ENCODE assay signal across 11 cellular contexts in the genomic region with DNA sequence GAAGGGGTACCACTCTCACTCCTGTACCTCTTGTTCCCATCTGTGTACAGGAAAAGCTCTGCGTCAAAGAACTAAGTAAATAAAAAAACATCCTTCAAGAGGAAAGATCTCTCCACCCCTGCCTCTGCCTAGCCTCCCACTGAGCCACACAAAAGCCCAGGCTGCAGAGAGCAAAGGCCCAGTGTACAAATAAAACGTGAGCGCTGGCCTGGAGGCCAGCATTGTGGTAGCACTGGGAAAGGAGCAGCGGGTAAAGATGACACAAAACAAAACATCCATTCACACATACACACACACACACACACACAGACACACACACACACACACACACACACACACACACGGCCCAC. TPM values are rescaled to one million over a fixed set of nuclear protein-coding genes. Genes with fewer than 3 reads are reported as not detected.
A peak's percentile ranks its signal among the peaks of the same experiment; 100 is the strongest.
DNase-seq lines count a peak whose midpoint lies in the region; ATAC-seq, FAIRE-seq and TF ChIP-seq lines count a peak whose summit lies in the region.
"Had no signal": no experiment of that assay in that cellular context is flagged by ENCODE, and none has a peak within 500 bp of the region (broad histone marks: within the 10 kb centered on the region; RNA-seq: fewer than 3 reads in every experiment).

No MANE protein-coding gene starts in this region.

- no CpG with 5 or more reads among the region's 5 CpGs for WGBS in H9 (ENCODE audit: extremely low coverage, insufficient read length, low lambda C conversion rate)

- TF ChIP-seq CTCF in H9 (conservative IDR thresholded peaks at IDR 0.05) (no peak), astrocyte (IDR thresholded peaks at IDR 0.05; ENCODE audit: insufficient read depth, low read depth, low read length) (no peak), osteoblast (IDR thresholded peaks at IDR 0.05; ENCODE audit: extremely low read depth, low read depth, low read length) (no peak), colonic mucosa (IDR thresholded peaks at IDR 0.05) (no peak)

- H3K4me3 ChIP-seq in CD4-positive, alpha-beta memory T cell (ENCODE audit: low read length in 2 of 2) = no peak overlapping the region
- H3K4me3 ChIP-seq in astrocyte (ENCODE audit: insufficient read depth, low read depth, low read length) = no peak overlapping the region
- H3K4me3 ChIP-seq in osteoblast (ENCODE audit: insufficient read depth, low read length) = no peak overlapping the region
- H3K4me3 ChIP-seq in colonic mucosa = no peak overlapping the region
- H3K4me3 ChIP-seq: adrenal gland, skin epidermis had no signal

- no peak overlapping the region for H2AK5ac ChIP-seq in H9 (ENCODE audit: insufficient read length, low read length)

- no peaks in the 10 kb centered on the region for H3K9me3 ChIP-seq in CD4-positive, alpha-beta memory T cell (ENCODE audit: control insufficient read depth in 1 of 2, low read length in 2 of 2)
- H3K9me3 ChIP-seq in H9 (ENCODE audit: control insufficient read depth, low read depth, low read length) = no peaks in the 10 kb centered on the region
- no peaks in the 10 kb centered on the region for H3K9me3 ChIP-seq in astrocyte (ENCODE audit: insufficient read depth, low read depth, low read length)
- no peaks in the 10 kb centered on the region for H3K9me3 ChIP-seq in osteoblast (ENCODE audit: low read depth, low read length)
- no peaks in the 10 kb centered on the region for H3K9me3 ChIP-seq in colonic mucosa
- H3K9me3 ChIP-seq: adrenal gland had no signal

- H3T11ph ChIP-seq in H9 (ENCODE audit: low read length) = no peak overlapping the region

- peaks cover 0 to 2% (median 0%) of the 10 kb centered on the region in 8 donors for H3K9me3 Mint-ChIP-seq in CD4-positive, alpha-beta memory T cell
- no peaks in the 10 kb centered on the region; a peak in 1 of 5 replicates for H3K9me3 Mint-ChIP-seq in H9
- no peaks in the 10 kb centered on the region for H3K9me3 Mint-ChIP-seq in astrocyte (ENCODE audit: unreplicated experiment)
- H3K9me3 Mint-ChIP-seq: activated B cell treated with CpG ODN at 0.5 μM for 24 hours had no signal

- H3K4me3 Mint-ChIP-seq in CD4-positive, alpha-beta memory T cell = peak overlapping the region in 5 of 8 donors; percentile 32 to 67 (median 57)
- H3K4me3 Mint-ChIP-seq in H9 (peak overlapping the region in 1 of 2 experiments; percentile 60; a peak in 1 of 5 replicates), astrocyte (ENCODE audit: unreplicated experiment) (peak overlapping the region; percentile 47)
- H3K4me3 Mint-ChIP-seq: activated B cell treated with CpG ODN at 0.5 μM for 24 hours had no signal

- peaks cover 27 to 93% of the 10 kb centered on the region in 2 donors for H3K36me3 Mint-ChIP-seq in CD4-positive, alpha-beta memory T cell
- peaks cover 43 to 71% (median 65%) of the 10 kb centered on the region in 3 experiments for H3K36me3 Mint-ChIP-seq in H9 (ENCODE audit: insufficient read depth in 1 of 3, low read depth in 3 of 3)
- peaks cover 33% of the 10 kb centered on the region for H3K36me3 Mint-ChIP-seq in astrocyte (ENCODE audit: low read depth, unreplicated experiment)

- H3K27ac ChIP-seq in CD4-positive, alpha-beta memory T cell (ENCODE audit: low read depth, low read length) = peak overlapping the region; percentile 74
- H3K27ac ChIP-seq in H9 (ENCODE audit: insufficient read length, low read depth, low read length) (no peak overlapping the region), astrocyte (ENCODE audit: low read depth, low read length) (peak overlapping the region; percentile 31), osteoblast (ENCODE audit: low read depth, low read length) (peak overlapping the region; percentile 17), colonic mucosa (no peak overlapping the region)

- H2BK12ac ChIP-seq in H9 (ENCODE audit: insufficient read length, low read depth, low read length) = no peak overlapping the region

- H3K27ac Mint-ChIP-seq in CD4-positive, alpha-beta memory T cell = peak overlapping the region; percentile 78 to 99 (median 93)
- H3K27ac Mint-ChIP-seq in H9 = peak overlapping the region; percentile 64 to 82 (median 70); a peak in 4 of 7 replicates
- peak overlapping the region; percentile 41 for H3K27ac Mint-ChIP-seq in astrocyte (ENCODE audit: unreplicated experiment)
- H3K27ac Mint-ChIP-seq: activated B cell treated with CpG ODN at 0.5 μM for 24 hours had no signal

- no peak overlapping the region for H2BK120ac ChIP-seq in H9 (ENCODE audit: low read depth, low read length, poor library complexity, severe bottlenecking)

- no peaks in the 10 kb centered on the region for H3K23me2 ChIP-seq in H9 (ENCODE audit: insufficient read length, low read depth, low read length, poor library complexity, severe bottlenecking)

- no peak overlapping the region for H4K91ac ChIP-seq in H9 (ENCODE audit: insufficient read length, low read depth, low read length)

- H3K23ac ChIP-seq in H9 (ENCODE audit: insufficient read length, low read depth, low read length) = no peak overlapping the region

- H4K20me1 ChIP-seq in H9 (ENCODE audit: control insufficient read depth, insufficient read depth, insufficient read length) = no peaks in the 10 kb centered on the region
- H4K20me1 ChIP-seq in astrocyte (ENCODE audit: insufficient read depth, low read length) = peaks cover 96% of the 10 kb centered on the region
- peaks cover 78% of the 10 kb centered on the region for H4K20me1 ChIP-seq in osteoblast (ENCODE audit: insufficient read depth, low read length)

- H3K4me1 Mint-ChIP-seq in CD4-positive, alpha-beta memory T cell = peaks cover 80 to 100% (median 94%) of the 10 kb centered on the region in 4 donors
- H3K4me1 Mint-ChIP-seq in H9 = peaks cover 64 to 71% of the 10 kb centered on the region in 2 experiments
- H3K4me1 Mint-ChIP-seq in astrocyte (ENCODE audit: low read depth, unreplicated experiment) = peaks cover 76% of the 10 kb centered on the region

- no peak overlapping the region for H3K14ac ChIP-seq in H9 (ENCODE audit: insufficient read depth, low read length)

- H2BK20ac ChIP-seq in H9 (ENCODE audit: low read depth, low read length, poor library complexity, severe bottlenecking) = no peak overlapping the region

- intact Hi-C loops in CD4-positive, alpha-beta memory T cell (cut with micrococcal nuclease) = no loop called here
- intact Hi-C loops in colonic mucosa (cut with DNase I) = no loop called here

- no peak overlapping the region for H3K18ac ChIP-seq in H9 (ENCODE audit: insufficient read length, low read depth, low read length)

- no peak for ATAC-seq in activated CD4-positive, CD25-positive, alpha-beta regulatory T cell treated with anti-CD3 and anti-CD28 coated beads, Interleukin-2, amount 50 U/mL, for 24 hours

- CTCF ChIA-PET in CD4-positive, alpha-beta memory T cell (lab: Charles Lee; ENCODE audit: partially characterized antibody) = interaction anchor here (1.3 to 2.3 kb wide), 3 partner anchors 10 to 15 kb away, joined by 3 to 6 read pairs (median 5); partner anchors contain the start of gene WDR1

- H3K56ac ChIP-seq in H9 (ENCODE audit: insufficient read length, low read depth, low read length) = no peak overlapping the region

- H3K9ac ChIP-seq in H9 (ENCODE audit: extremely low read depth, insufficient read length, low read length) (no peak overlapping the region), astrocyte (ENCODE audit: low read length) (peak overlapping the region; percentile 3), colonic mucosa (ENCODE audit: low read depth in 2 of 2, low read length in 2 of 2) (no peak overlapping the region)

- peaks cover 9% of the 10 kb centered on the region for H3K79me1 ChIP-seq in H9 (ENCODE audit: insufficient read depth, low read depth, low read length, poor library complexity, severe bottlenecking)

- POLR2A ChIA-PET in CD4-positive, alpha-beta memory T cell (lab: Charles Lee; ENCODE audit: partially characterized antibody) = interaction anchor here (19.7 kb wide), 1 partner anchor 14 kb away, joined by 396 read pairs; the partner anchor contains the start of gene WDR1

- H3K4ac ChIP-seq in H9 (ENCODE audit: low read depth, low read length) = no peak overlapping the region

- H4K5ac ChIP-seq in H9 (ENCODE audit: insufficient read length, low read depth, low read length) = no peak overlapping the region

- H3K27me3 Mint-ChIP-seq in CD4-positive, alpha-beta memory T cell = no peaks in the 10 kb centered on the region
- H3K27me3 Mint-ChIP-seq in H9 (ENCODE audit: low read depth) = no peaks in the 10 kb centered on the region; the same call in 1 of the 2 replicates
- H3K27me3 Mint-ChIP-seq in astrocyte (ENCODE audit: low read depth, unreplicated experiment) = no peaks in the 10 kb centered on the region
- H3K27me3 Mint-ChIP-seq: activated B cell treated with CpG ODN at 0.5 μM for 24 hours had no signal

- no peak for DNase-seq in CD4-positive, alpha-beta memory T cell
- DNase-seq in H9 = no peak
- DNase-seq in astrocyte (ENCODE audit: low read depth) = no peak
- peak; percentile 83 for DNase-seq in osteoblast (ENCODE audit: insufficient read length, low spot score, missing footprints)
- no peak for DNase-seq in SIG-M5 (lab: John Stamatoyannopoulos, UW)
- DNase-seq in colonic mucosa = no peak
- DNase-seq: activated B cell treated with CpG ODN at 0.5 μM for 24 hours, adrenal gland, KBM-7 had no signal

- peaks cover 48% of the 10 kb centered on the region; the same call in 1 of the 2 replicates for H3K79me2 ChIP-seq in H9 (ENCODE audit: insufficient read depth, low read length)
- peaks cover 99% of the 10 kb centered on the region for H3K79me2 ChIP-seq in astrocyte (ENCODE audit: insufficient read depth, low read length)
- H3K79me2 ChIP-seq in osteoblast (ENCODE audit: insufficient read depth, low read length) = peaks cover 95% of the 10 kb centered on the region

- peaks cover 97% of the 10 kb centered on the region for H3K4me1 ChIP-seq in CD4-positive, alpha-beta memory T cell (ENCODE audit: insufficient read depth, low read length)
- H3K4me1 ChIP-seq in H9 (ENCODE audit: insufficient read depth, low read length) (peaks cover 7% of the 10 kb centered on the region; the same call in 1 of the 2 replicates), astrocyte (ENCODE audit: insufficient read depth, low read length) (peaks cover 78% of the 10 kb centered on the region), osteoblast (ENCODE audit: insufficient read depth, low read length) (peaks cover 80% of the 10 kb centered on the region), colonic mucosa (peaks cover 16% of the 10 kb centered on the region)

- no peaks in the 10 kb centered on the region for H3K27me3 ChIP-seq in CD4-positive, alpha-beta memory T cell (ENCODE audit: insufficient read depth, low read length)
- no peaks in the 10 kb centered on the region for H3K27me3 ChIP-seq in H9 (ENCODE audit: insufficient read depth, low read length)
- no peaks in the 10 kb centered on the region for H3K27me3 ChIP-seq in astrocyte (ENCODE audit: insufficient read depth, low read length)
- H3K27me3 ChIP-seq in osteoblast (ENCODE audit: insufficient read depth, low read length) = no peaks in the 10 kb centered on the region
- H3K27me3 ChIP-seq in colonic mucosa = no peaks in the 10 kb centered on the region
- H3K27me3 ChIP-seq: adrenal gland had no signal

- peaks cover 52% of the 10 kb centered on the region for H3K36me3 ChIP-seq in CD4-positive, alpha-beta memory T cell (ENCODE audit: insufficient read depth, low read length)
- H3K36me3 ChIP-seq in astrocyte (ENCODE audit: insufficient read depth, low read length) (peaks cover 51% of the 10 kb centered on the region), osteoblast (ENCODE audit: insufficient read depth, low read length) (peaks cover 73% of the 10 kb centered on the region), colonic mucosa (peaks cover 8% of the 10 kb centered on the region)

- H2AFZ ChIP-seq in H9 (ENCODE audit: low read length) = no peak overlapping the region
- H2AFZ ChIP-seq in astrocyte (ENCODE audit: low read depth, low read length) = no peak overlapping the region
- no peak overlapping the region for H2AFZ ChIP-seq in osteoblast (ENCODE audit: low read length)

- no peak overlapping the region for H4K8ac ChIP-seq in H9 (replicated peaks; ENCODE audit: insufficient read length, low read depth, low read length)

- no peak for FAIRE-seq in astrocyte (lab: Jason Lieb, UNC)

- H2BK15ac ChIP-seq in H9 (ENCODE audit: low read depth, low read length) = no peak overlapping the region

- H3K4me2 ChIP-seq in H9 (ENCODE audit: insufficient read depth, insufficient read length, low read length) (no peak overlapping the region), astrocyte (ENCODE audit: low read length) (peak overlapping the region; percentile 50), osteoblast (ENCODE audit: insufficient read depth, low read length) (no peak overlapping the region)

- no peak overlapping the region for H2BK5ac ChIP-seq in H9 (ENCODE audit: insufficient read length, low read length)

RNA-seq across cellular contexts. Expression of gene WDR1, which starts 13.6 kb away (rescaled TPM):
- 100 to 1,000 TPM; 295 to 298 TPM for total RNA-seq in CD4-positive, alpha-beta memory T cell
- polyA plus RNA-seq in CD4-positive, alpha-beta memory T cell = 100 to 1,000 TPM; 337 to 348 TPM
- 366 and 367 TPM in 2 replicates for total RNA-seq in H9 (2021)
- 558 and 620 TPM in 2 replicates for total RNA-seq in astrocyte
- 265 and 314 TPM in 2 replicates for total RNA-seq in osteoblast
- 100 to 1,000 TPM; 437 to 476 TPM for total RNA-seq in colonic mucosa

Comparison
In these comparisons a context has a peak if more than half of its experiments do, and no peak if none do; other contexts are left out.
1. H3K27ac ChIP-seq: peak in CD4-positive, alpha-beta memory T cell (single experiment), astrocyte (single experiment) and osteoblast (single experiment); none in H9 (single experiment) and colonic mucosa (single experiment).
2. H3K27ac Mint-ChIP-seq: peak in every context shown above with its lines; median percentile 93 in CD4-positive, alpha-beta memory T cell; 70 in H9; 41 in astrocyte.